Comparison of ENCODE assay signal across 24 cellular contexts in the genomic region with DNA sequence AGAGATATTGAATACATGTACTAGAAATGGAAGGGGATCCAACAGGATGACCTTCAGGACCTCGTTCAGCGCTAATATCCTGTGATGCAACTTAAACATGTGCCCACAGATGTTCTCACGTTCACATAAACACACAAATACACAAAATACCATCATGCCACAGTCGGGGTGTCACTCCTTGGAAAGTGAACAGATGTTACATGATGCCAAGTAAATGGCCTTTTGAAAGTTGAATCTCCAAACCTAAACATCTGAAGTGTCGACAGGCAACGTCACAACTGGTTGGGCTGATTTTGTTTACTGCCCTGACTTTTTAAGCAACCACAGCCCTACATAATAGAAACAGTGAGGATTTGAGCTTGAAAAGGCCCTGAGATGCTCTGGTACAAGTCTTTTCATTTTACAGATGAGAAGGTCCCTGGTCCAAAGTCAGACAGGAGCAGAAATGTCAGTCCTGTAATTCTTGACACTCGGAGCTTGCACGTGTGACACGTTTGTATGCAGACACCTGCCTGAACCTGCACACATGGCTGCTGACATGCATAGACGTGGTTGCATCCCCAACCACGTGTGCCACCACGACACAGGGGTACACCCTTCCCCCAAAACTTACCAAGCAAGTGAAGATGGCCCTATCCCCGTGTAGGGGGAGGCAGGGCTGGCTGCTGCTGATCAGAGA. TPM values are rescaled to one million over a fixed set of nuclear protein-coding genes. Genes with fewer than 3 reads are reported as not detected.
DNase-seq lines count a peak whose midpoint lies in the region; ATAC-seq, FAIRE-seq and TF ChIP-seq lines count a peak whose summit lies in the region.
"Had no signal": no experiment of that assay in that cellular context is flagged by ENCODE, and none has a peak within 500 bp of the region (broad histone marks: within the 10 kb centered on the region; RNA-seq: fewer than 3 reads in every experiment).

No MANE protein-coding gene starts in this region.

- POLR2A ChIA-PET in CD4-positive, alpha-beta T cell (lab: Charles Lee), result interaction anchor here (1.9 kb wide), 1 partner anchor 28 kb away, joined by 7 read pairs; no protein-coding TSS in a partner anchor
- POLR2A ChIA-PET in H1 (lab: Charles Lee; ENCODE audit: partially characterized antibody), result interaction anchor here (0.6 to 1.7 kb wide), 3 partner anchors 12 to 27 kb away, joined by 3 to 4 read pairs (median 3); partner anchors contain the start of gene BCORL1

- H3K4ac ChIP-seq in H1 (replicated peaks; ENCODE audit: insufficient read length, low read depth, low read length), result no peak overlapping the region

- peaks cover 0 to 5% of the 10 kb centered on the region in 2 experiments for H4K20me1 ChIP-seq in H1 (replicated peaks in 1 of 2; ENCODE audit: control insufficient read depth in 1 of 2, insufficient read depth in 2 of 2, low read length in 2 of 2)

- no peak overlapping the region for H2BK12ac ChIP-seq in H1 (ENCODE audit: low read depth, low read length)

- H3K27me3 ChIP-seq in CD4-positive, alpha-beta T cell (ENCODE audit: control insufficient read depth, insufficient read depth, low read length), result no peaks in the 10 kb centered on the region
- H3K27me3 ChIP-seq in HUES48 (ENCODE audit: control insufficient read depth, insufficient read depth, low read length), result peaks cover 92% of the 10 kb centered on the region
- H3K27me3 ChIP-seq in H1 (replicated peaks in 1 of 4; ENCODE audit: control insufficient read depth in 3 of 4, extremely low read depth in 1 of 4, insufficient read depth in 3 of 4, low read length in 3 of 4), result peaks cover 37 to 64% (median 55%) of the 10 kb centered on the region in 4 experiments
- H3K27me3 ChIP-seq: brain microvascular endothelial cell, tibial artery had no signal

- WGBS in H1 (ENCODE audit: extremely low coverage in 1 of 2, insufficient coverage in 1 of 2, insufficient read length in 1 of 2, insufficient replicate concordance in 2 of 2, low coverage in 1 of 2, low lambda C conversion rate in 2 of 2, missing lambda C conversion rate in 1 of 2), 2 experiments, result 16% methylated on average over 13 of the region's 13 CpGs; no CpG with 5 or more reads in 1 of the 2 experiments

- H3K27me3 Mint-ChIP-seq in CD4-positive, alpha-beta T cell, result no peaks in the 10 kb centered on the region
- H3K27me3 Mint-ChIP-seq in nephron progenitor cell (ENCODE audit: low read depth, poor library complexity), result peaks cover 27% of the 10 kb centered on the region
- peaks cover 3% of the 10 kb centered on the region for H3K27me3 Mint-ChIP-seq in activated T-helper 2 cell treated with anti-CD3 and anti-CD28 coated beads, Interferon-gamma antibody, Interleukin-2, Interleukin-4, amounts not matched to agents 10 μg/mL and 5 μg/mL and 100 μg/mL, durations not matched to agents 14 hours and 24 hours and 36 hours (ENCODE audit: low read depth)

- no peak overlapping the region for H2BK15ac ChIP-seq in H1 (ENCODE audit: low read length)

- H3K56ac ChIP-seq in H1 (replicated peaks; ENCODE audit: insufficient read length, low read depth, low read length), result no peak overlapping the region

- H3K9me3 Mint-ChIP-seq in CD4-positive, alpha-beta T cell, result no peaks in the 10 kb centered on the region
- peaks cover 46% of the 10 kb centered on the region for H3K9me3 Mint-ChIP-seq in nephron progenitor cell
- H3K9me3 Mint-ChIP-seq in activated T-helper 2 cell treated with anti-CD3 and anti-CD28 coated beads, Interferon-gamma antibody, Interleukin-2, Interleukin-4, amounts not matched to agents 10 μg/mL and 5 μg/mL and 100 μg/mL, durations not matched to agents 14 hours and 24 hours and 36 hours, result no peaks in the 10 kb centered on the region
- H3K9me3 Mint-ChIP-seq: activated naive CD8-positive, alpha-beta T cell treated with anti-CD3 and anti-CD28 coated beads, Interleukin-2, amount 10 ng/mL, durations not matched to agents 7 days and 5 days; activated T-cell treated with anti-CD3 and anti-CD28 coated beads, Interleukin-2, amount 50 U/mL, for 4 hours; CD8-positive, alpha-beta T cell had no signal

- no peak overlapping the region for H4K8ac ChIP-seq in H1 (ENCODE audit: extremely low read depth, insufficient read depth, low read length)

- H3K4me3 ChIP-seq in HUES48 (ENCODE audit: low read depth, low read length) (0 out of 2 replicates have a peak overlapping the region, but pooled peaks have one; percentile 42), H1 (ENCODE audit: extremely low read depth in 1 of 4, insufficient read depth in 2 of 4, low read depth in 3 of 4, low read length in 4 of 4) (peak overlapping the region in 1 of 4 experiments; percentile 44; a peak in 3 of 8 replicates)
- H3K4me3 ChIP-seq: tibial artery had no signal

- no peak for ATAC-seq in CD4-positive, alpha-beta T cell (ENCODE audit: poor library complexity)
- ATAC-seq in HG03108 (IDR thresholded peaks at IDR 0.05; ENCODE audit: unreplicated experiment), result no peak
- ATAC-seq: activated CD8-positive, alpha-beta T cell treated with anti-CD3 and anti-CD28 coated beads, Interleukin-2, amount 10 ng/mL, durations not matched to agents 7 days and 5 days; activated T-cell treated with anti-CD3 and anti-CD28 coated beads, Interleukin-2, amount 50 U/mL, for 4 hours; CD8-positive, alpha-beta T cell had no signal

- no peak overlapping the region; the same call in 1 of the 2 replicates for H2AFZ ChIP-seq in H1 (ENCODE audit: low read length)

- peak overlapping the region; percentile 65 to 94 for H3K4me2 ChIP-seq in H1 (ENCODE audit: insufficient read depth in 1 of 2, low read depth in 2 of 2, low read length in 2 of 2)

- no peaks in the 10 kb centered on the region for H3K79me2 ChIP-seq in H1 (ENCODE audit: control insufficient read depth in 1 of 2, insufficient read depth in 2 of 2, low read length in 2 of 2)

- H3K23me2 ChIP-seq in H1 (ENCODE audit: low read depth, low read length), result peaks cover 9% of the 10 kb centered on the region; the same call in 1 of the 2 replicates

- no peak overlapping the region for H3K18ac ChIP-seq in H1 (ENCODE audit: extremely low read depth, low read length)

- H4K5ac ChIP-seq in H1 (ENCODE audit: insufficient read length, low read depth, low read length), result no peak overlapping the region

- no peaks in the 10 kb centered on the region for H3K36me3 Mint-ChIP-seq in CD4-positive, alpha-beta T cell (ENCODE audit: low read depth)
- H3K36me3 Mint-ChIP-seq in nephron progenitor cell (ENCODE audit: low read depth), result no peaks in the 10 kb centered on the region
- no peaks in the 10 kb centered on the region for H3K36me3 Mint-ChIP-seq in activated T-helper 2 cell treated with anti-CD3 and anti-CD28 coated beads, Interferon-gamma antibody, Interleukin-2, Interleukin-4, amounts not matched to agents 10 μg/mL and 5 μg/mL and 100 μg/mL, durations not matched to agents 14 hours and 24 hours and 36 hours (ENCODE audit: low read depth)
- H3K36me3 Mint-ChIP-seq: activated naive CD8-positive, alpha-beta T cell treated with anti-CD3 and anti-CD28 coated beads, Interleukin-2, amount 10 ng/mL, durations not matched to agents 7 days and 5 days; CD8-positive, alpha-beta T cell had no signal

- no peak overlapping the region for H3K9ac ChIP-seq in HUES48 (ENCODE audit: low read depth, low read length)
- H3K9ac ChIP-seq in H1 (replicated peaks in 1 of 4; ENCODE audit: extremely low read depth in 1 of 4, low read depth in 3 of 4, low read length in 3 of 4), result no peak overlapping the region

- H2BK20ac ChIP-seq in H1 (ENCODE audit: low read length), result no peak overlapping the region

- CTCF ChIA-PET in CD4-positive, alpha-beta T cell (lab: Charles Lee), result interaction anchor here (1.1 kb wide), 1 partner anchor 69 kb away, joined by 3 read pairs; no protein-coding TSS in a partner anchor
- CTCF ChIA-PET in H1 (lab: Charles Lee; ENCODE audit: partially characterized antibody), result interaction anchor here (0.6 to 1.2 kb wide), 4 partner anchors 13 to 69 kb away, joined by 3 to 4 read pairs (median 4); no protein-coding TSS in a partner anchor

- no peak for TF ChIP-seq RAD21 in H1 (IDR thresholded peaks at IDR 0.05 in 1 of 2, conservative IDR thresholded peaks at IDR 0.05 in 1 of 2; ENCODE audit: low read depth in 2 of 2, low read length in 2 of 2)

- H3K27ac ChIP-seq in CD4-positive, alpha-beta T cell (ENCODE audit: low read depth, low read length), result no peak overlapping the region
- no peak overlapping the region for H3K27ac ChIP-seq in HUES48 (ENCODE audit: low read depth, low read length)
- no peak overlapping the region for H3K27ac ChIP-seq in H1 (ENCODE audit: low read depth, low read length)
- H3K27ac ChIP-seq: brain microvascular endothelial cell, epithelial cell of prostate, tibial artery had no signal

- H3K27ac Mint-ChIP-seq in CD4-positive, alpha-beta T cell, result peak overlapping the region; percentile 61
- no peak overlapping the region for H3K27ac Mint-ChIP-seq in nephron progenitor cell
- H3K27ac Mint-ChIP-seq in activated T-helper 2 cell treated with anti-CD3 and anti-CD28 coated beads, Interferon-gamma antibody, Interleukin-2, Interleukin-4, amounts not matched to agents 10 μg/mL and 5 μg/mL and 100 μg/mL, durations not matched to agents 14 hours and 24 hours and 36 hours, result no peak overlapping the region
- H3K27ac Mint-ChIP-seq: activated CD8-positive, alpha-beta T cell treated with anti-CD3 and anti-CD28 coated beads, Interleukin-2, amount 10 ng/mL, durations not matched to agents 7 days and 5 days; activated naive CD8-positive, alpha-beta T cell treated with anti-CD3 and anti-CD28 coated beads, Interleukin-2, amount 10 ng/mL, durations not matched to agents 7 days and 5 days; CD8-positive, alpha-beta T cell had no signal

- H2AK5ac ChIP-seq in H1 (ENCODE audit: low read depth, low read length), result no peak overlapping the region

- peak; percentile 36 for FAIRE-seq in H1 (lab: Jason Lieb, UNC)

- H3K4me1 Mint-ChIP-seq in CD4-positive, alpha-beta T cell (ENCODE audit: low read depth), result peaks cover 29% of the 10 kb centered on the region
- H3K4me1 Mint-ChIP-seq in nephron progenitor cell, result peaks cover 69% of the 10 kb centered on the region
- H3K4me1 Mint-ChIP-seq in activated T-helper 2 cell treated with anti-CD3 and anti-CD28 coated beads, Interferon-gamma antibody, Interleukin-2, Interleukin-4, amounts not matched to agents 10 μg/mL and 5 μg/mL and 100 μg/mL, durations not matched to agents 14 hours and 24 hours and 36 hours (ENCODE audit: low read depth), result peaks cover 23% of the 10 kb centered on the region

- TF ChIP-seq CTCF in CD4-positive, alpha-beta T cell (IDR thresholded peaks at IDR 0.05), result no peak
- TF ChIP-seq CTCF in H1 (IDR thresholded peaks at IDR 0.05; ENCODE audit: control extremely low read depth in 1 of 3, insufficient read depth in 1 of 3, low read depth in 1 of 3, low read length in 3 of 3), result no peak
- no peak for TF ChIP-seq CTCF in nephron progenitor cell (IDR thresholded peaks at IDR 0.05)

- no peak overlapping the region for H2BK5ac ChIP-seq in H1 (ENCODE audit: low read depth, low read length)

- peak overlapping the region; percentile 73 for H3K4me3 Mint-ChIP-seq in CD4-positive, alpha-beta T cell
- H3K4me3 Mint-ChIP-seq in nephron progenitor cell, result peak overlapping the region; percentile 41
- no peak overlapping the region for H3K4me3 Mint-ChIP-seq in activated T-helper 2 cell treated with anti-CD3 and anti-CD28 coated beads, Interferon-gamma antibody, Interleukin-2, Interleukin-4, amounts not matched to agents 10 μg/mL and 5 μg/mL and 100 μg/mL, durations not matched to agents 14 hours and 24 hours and 36 hours (ENCODE audit: low read depth)

- H3K36me3 ChIP-seq in HUES48 (ENCODE audit: control insufficient read depth, insufficient read depth, low read length) (no peaks in the 10 kb centered on the region), H1 (ENCODE audit: control insufficient read depth in 2 of 4, insufficient read depth in 4 of 4, low read length in 3 of 4) (no peaks in the 10 kb centered on the region)
- H3K36me3 ChIP-seq: brain microvascular endothelial cell, tibial artery had no signal

- no peaks in the 10 kb centered on the region for H3K9me3 ChIP-seq in CD4-positive, alpha-beta T cell (ENCODE audit: control insufficient read depth, low read length)
- H3K9me3 ChIP-seq in HUES48 (ENCODE audit: control insufficient read depth, insufficient read depth, low read length) (no peaks in the 10 kb centered on the region; the same call in 1 of the 2 replicates), H1 (ENCODE audit: insufficient read depth in 2 of 2, low read depth in 1 of 2, low read length in 1 of 2) (no peaks in the 10 kb centered on the region)
- H3K9me3 ChIP-seq: tibial artery had no signal

- no peak overlapping the region for H3K14ac ChIP-seq in H1 (ENCODE audit: insufficient read length)

- no peak for DNase-seq in CD4-positive, alpha-beta T cell
- DNase-seq in H1 (ENCODE audit: low read depth in 1 of 2, low spot score in 2 of 2) (no peak), nephron progenitor cell (no peak), NCI-H1105 treated with DMSO at 0.1 percent for 48 hours (lab: John Stamatoyannopoulos, UW) (no peak), NCI-H146 treated with DMSO at 0.1 percent for 48 hours (lab: John Stamatoyannopoulos, UW; ENCODE audit: unreplicated experiment) (no peak)
- no peak for DNase-seq in activated T-helper 2 cell treated with anti-CD3 and anti-CD28 coated beads, Interferon-gamma antibody, Interleukin-2, Interleukin-4, amounts not matched to agents 10 μg/mL and 5 μg/mL and 100 μg/mL, durations not matched to agents 14 hours and 24 hours and 36 hours (ENCODE audit: low spot score)
- DNase-seq: activated CD4-positive, CD25-positive, alpha-beta regulatory T cell; activated CD8-positive, alpha-beta T cell treated with anti-CD3 and anti-CD28 coated beads, Interleukin-2, amount 10 ng/mL, durations not matched to agents 7 days and 5 days; activated naive CD8-positive, alpha-beta T cell treated with anti-CD3 and anti-CD28 coated beads, Interleukin-2, amount 10 ng/mL, durations not matched to agents 7 days and 5 days; activated T-cell treated with anti-CD3 and anti-CD28 coated beads, Interleukin-2, amount 50 U/mL, for 4 hours; brain microvascular endothelial cell; CD8-positive, alpha-beta T cell; DMS79; midbrain; NCI-H187 treated with DMSO at 0.1 percent for 48 hours; NCI-H446; NK-92 treated with Interleukin-12 subunit alpha and Interleukin-12 subunit beta, amount 100 ng/mL, for 24 hours; stimulated activated CD4-positive, alpha-beta T cell treated with anti-CD3 and anti-CD28 coated beads, Interleukin-1b, Interleukin-23, amount 100 ng/mL, for 48 hours; stimulated activated naive CD4-positive, alpha-beta T cell; T-helper 9 cell; tibial artery had no signal

- no peaks in the 10 kb centered on the region for H3K79me1 ChIP-seq in H1 (ENCODE audit: low read depth, low read length)

- intact Hi-C loops in CD4-positive, alpha-beta T cell (cut with DNase I, micrococcal nuclease), result no loop called here
- intact Hi-C loops in activated T-helper 2 cell treated with anti-CD3 and anti-CD28 coated beads, Interferon-gamma antibody, Interleukin-2, Interleukin-4, amounts not matched to agents 10 μg/mL and 5 μg/mL and 100 μg/mL, durations not matched to agents 14 hours and 24 hours and 36 hours (cut with micrococcal nuclease), result no loop called here

- no peak for TF ChIP-seq EP300 in H1 (IDR thresholded peaks at IDR 0.05; ENCODE audit: borderline replicate concordance in 1 of 2, low read depth in 2 of 2, low read length in 2 of 2)

- no peak for TF ChIP-seq POLR2A in H1 (IDR thresholded peaks at IDR 0.05; ENCODE audit: control extremely low read depth in 1 of 2, low read depth in 2 of 2, low read length in 2 of 2)

- peaks cover 16% of the 10 kb centered on the region for H3K4me1 ChIP-seq in HUES48 (ENCODE audit: control insufficient read depth, insufficient read depth, low read length)
- H3K4me1 ChIP-seq in H1 (replicated peaks in 1 of 4; ENCODE audit: control insufficient read depth in 3 of 4, insufficient read depth in 4 of 4, low read length in 3 of 4), result peaks cover 0 to 17% (median 9%) of the 10 kb centered on the region in 4 experiments

- no peak overlapping the region for H4K91ac ChIP-seq in H1 (replicated peaks; ENCODE audit: insufficient read length, low read length)

- no peak overlapping the region for H3K23ac ChIP-seq in H1 (ENCODE audit: insufficient read length)

- H2BK120ac ChIP-seq in H1 (replicated peaks; ENCODE audit: low read depth, low read length), result no peak overlapping the region

RNA-seq across cellular contexts. Expression of gene BCORL1, which starts 23.5 kb away (rescaled TPM):
- 1 to 10 TPM; 3.4 to 3.5 TPM for total RNA-seq in CD4-positive, alpha-beta T cell
- 6.2 and 9.0 TPM in 2 replicates for total RNA-seq in H1 (2021; fragmentation: NEBNext Ultra II Directional; extraction: Animal tissue kit (Norgen Biotek cat#: 25700))
- 1.4 and 1.9 TPM in 2 replicates for polyA plus RNA-seq in H1 (2011; rRNA removed)
- 0.72 TPM for polyA plus RNA-seq in H1 (2011; cell fraction: cytosol; rRNA removed)
- polyA plus RNA-seq in H1 (2011; cell fraction: nucleus; rRNA removed), result 2.2 TPM
- 4.8 to 6.0 TPM (median 5.2 TPM) in 4 replicates for polyA plus RNA-seq in H1 (2012, experiment 1 of 2)
- 4.5 TPM for polyA plus RNA-seq in H1 (2012, experiment 2 of 2)
- 1.8 TPM for polyA plus RNA-seq in H1 (2013, experiment 1 of 2)
- 1.8 TPM for polyA plus RNA-seq in H1 (2013, experiment 2 of 2)
- 1.7 and 1.9 TPM in 2 replicates for polyA minus RNA-seq in H1 (2011; rRNA and poly(A)+ RNA removed)
- polyA minus RNA-seq in H1 (2011; cell fraction: cytosol; rRNA and poly(A)+ RNA removed), result 3.3 TPM
- polyA minus RNA-seq in H1 (2011; cell fraction: nucleus; rRNA and poly(A)+ RNA removed), result 2.1 TPM
- total RNA-seq in activated T-helper 2 cell treated with anti-CD3 and anti-CD28 coated beads, Interferon-gamma antibody, Interleukin-2, Interleukin-4, amounts not matched to agents 10 μg/mL and 5 μg/mL and 100 μg/mL, durations not matched to agents 14 hours and 24 hours and 36 hours, result 14.9 and 16.2 TPM in 2 replicates

RNA-seq across cellular contexts. Expression of gene UTP14A, which starts 53.0 kb away (rescaled TPM):
- 1 to 10 TPM; 8.8 to 9.8 TPM for total RNA-seq in CD4-positive, alpha-beta T cell
- 24.0 and 25.7 TPM in 2 replicates for total RNA-seq in H1 (2021; fragmentation: NEBNext Ultra II Directional; extraction: Animal tissue kit (Norgen Biotek cat#: 25700))
- polyA plus RNA-seq in H1 (2011; rRNA removed), result 3.5 and 4.5 TPM in 2 replicates
- 10.6 TPM for polyA plus RNA-seq in H1 (2011; cell fraction: cytosol; rRNA removed)
- polyA plus RNA-seq in H1 (2011; cell fraction: nucleus; rRNA removed), result 7.8 TPM
- polyA plus RNA-seq in H1 (2012, experiment 1 of 2), result 17.3 to 24.6 TPM (median 19.5 TPM) in 4 replicates
- polyA plus RNA-seq in H1 (2012, experiment 2 of 2), result 3.3 TPM
- 20.7 TPM for polyA plus RNA-seq in H1 (2013, experiment 1 of 2)
- 18.6 TPM for polyA plus RNA-seq in H1 (2013, experiment 2 of 2)
- 5.5 and 7.8 TPM in 2 replicates for polyA minus RNA-seq in H1 (2011; rRNA and poly(A)+ RNA removed)
- polyA minus RNA-seq in H1 (2011; cell fraction: cytosol; rRNA and poly(A)+ RNA removed), result 8.4 TPM
- polyA minus RNA-seq in H1 (2011; cell fraction: nucleus; rRNA and poly(A)+ RNA removed), result 7.7 TPM
- 46.6 and 49.9 TPM in 2 replicates for total RNA-seq in activated T-helper 2 cell treated with anti-CD3 and anti-CD28 coated beads, Interferon-gamma antibody, Interleukin-2, Interleukin-4, amounts not matched to agents 10 μg/mL and 5 μg/mL and 100 μg/mL, durations not matched to agents 14 hours and 24 hours and 36 hours
